In genomic region chr13:19586904-19587634, GRCh38 we compare ENCODE assay signal across 8 cellular contexts. TPM values are rescaled to one million over a fixed set of nuclear protein-coding genes. Genes with fewer than 3 reads are reported as not detected.
DNase-seq lines count a peak whose midpoint lies in the region; ATAC-seq, FAIRE-seq and TF ChIP-seq lines count a peak whose summit lies in the region.

No MANE protein-coding gene starts in this region.

- intact Hi-C loops in pancreas (cut with DNase I) = no loop called here

- H3K27ac Mint-ChIP-seq in CD4-positive, CD25-positive, alpha-beta regulatory T cell = peak overlapping the region; percentile 81 to 93 (median 91)
- H3K27ac Mint-ChIP-seq in T-helper 17 cell = peak overlapping the region; percentile 86
- H3K27ac Mint-ChIP-seq in osteocyte (ENCODE audit: unreplicated experiment) = no peak overlapping the region

- peak overlapping the region; percentile 76 to 85 (median 82) for H3K4me3 Mint-ChIP-seq in CD4-positive, CD25-positive, alpha-beta regulatory T cell
- H3K4me3 Mint-ChIP-seq in T-helper 17 cell (peak overlapping the region; percentile 86), osteocyte (ENCODE audit: unreplicated experiment) (no peak overlapping the region)

- H3K27me3 Mint-ChIP-seq in CD4-positive, CD25-positive, alpha-beta regulatory T cell = peaks cover 26% of the 10 kb centered on the region
- H3K27me3 Mint-ChIP-seq in T-helper 17 cell (no peaks in the 10 kb centered on the region), osteocyte (ENCODE audit: unreplicated experiment) (peaks cover 3% of the 10 kb centered on the region)

- H3K4me1 Mint-ChIP-seq in CD4-positive, CD25-positive, alpha-beta regulatory T cell = peaks cover 11 to 26% (median 17%) of the 10 kb centered on the region in 4 donors
- H3K4me1 Mint-ChIP-seq in T-helper 17 cell = peaks cover 12% of the 10 kb centered on the region
- peaks cover 3% of the 10 kb centered on the region for H3K4me1 Mint-ChIP-seq in osteocyte (ENCODE audit: unreplicated experiment)

- peaks cover 0 to 12% (median 7%) of the 10 kb centered on the region in 7 donors for H3K9me3 Mint-ChIP-seq in CD4-positive, CD25-positive, alpha-beta regulatory T cell
- peaks cover 7% of the 10 kb centered on the region for H3K9me3 Mint-ChIP-seq in osteocyte (ENCODE audit: unreplicated experiment)

- H3K36me3 Mint-ChIP-seq in CD4-positive, CD25-positive, alpha-beta regulatory T cell = no peaks in the 10 kb centered on the region
- H3K36me3 Mint-ChIP-seq in T-helper 17 cell (ENCODE audit: low read depth) = no peaks in the 10 kb centered on the region
- no peaks in the 10 kb centered on the region for H3K36me3 Mint-ChIP-seq in osteocyte (ENCODE audit: unreplicated experiment)

- H3K4me3 ChIP-seq in CD4-positive, CD25-positive, alpha-beta regulatory T cell (ENCODE audit: low read depth, low read length) = peak overlapping the region; percentile 73
- H3K4me3 ChIP-seq in pancreas = no peak overlapping the region

- H3K27me3 ChIP-seq in CD4-positive, CD25-positive, alpha-beta regulatory T cell (ENCODE audit: control insufficient read depth, insufficient read depth, low read length) = peaks cover 4% of the 10 kb centered on the region
- H3K27me3 ChIP-seq in pancreas = no peaks in the 10 kb centered on the region

- FAIRE-seq in pancreas (lab: Jason Lieb, UNC) = no peak

- peak overlapping the region; percentile 74 for H3K27ac ChIP-seq in CD4-positive, CD25-positive, alpha-beta regulatory T cell (ENCODE audit: insufficient read depth, low read length, poor library complexity, severe bottlenecking)
- H3K27ac ChIP-seq in pancreas = no peak overlapping the region

- no peaks in the 10 kb centered on the region for H3K36me3 ChIP-seq in CD4-positive, CD25-positive, alpha-beta regulatory T cell (ENCODE audit: control insufficient read depth, insufficient read depth, low read length)
- H3K36me3 ChIP-seq in pancreas = no peaks in the 10 kb centered on the region

- WGBS in pancreas, 2 donors = 30 to 47% methylated on average over 17 of the region's 17 CpGs

- DNase-seq in CD4-positive, CD25-positive, alpha-beta regulatory T cell = peak; percentile 57 to 94 (median 74)
- DNase-seq in T-helper 17 cell (peak; percentile 49 to 62 (median 53)), amniotic epithelial cell (ENCODE audit: low read depth) (peak; percentile 78), pancreas (no peak), osteocyte (ENCODE audit: extremely low spot score, unreplicated experiment) (no peak), NCI-H1930 (lab: John Stamatoyannopoulos, UW) (no peak)

- peak; percentile 83 to 85 for ATAC-seq in CD4-positive, CD25-positive, alpha-beta regulatory T cell (ENCODE audit: low read depth in 2 of 2)
- ATAC-seq in GM19395 (IDR thresholded peaks at IDR 0.05; ENCODE audit: unreplicated experiment) = peak; percentile 85
- peak; percentile 74 for ATAC-seq in HG03457 (IDR thresholded peaks at IDR 0.05; ENCODE audit: unreplicated experiment)
- peak; percentile 87 for ATAC-seq in T-helper 17 cell
- ATAC-seq in pancreas = peak in 3 of 4 donors; percentile 69 to 78 (median 71)

- peaks cover 18% of the 10 kb centered on the region for H3K4me1 ChIP-seq in CD4-positive, CD25-positive, alpha-beta regulatory T cell (ENCODE audit: control insufficient read depth, insufficient read depth, low read length, poor library complexity, severe bottlenecking)
- H3K4me1 ChIP-seq in pancreas = no peaks in the 10 kb centered on the region

- TF ChIP-seq CTCF in pancreas (IDR thresholded peaks at IDR 0.05) (no peak), osteocyte (IDR thresholded peaks at IDR 0.05) (no peak)

- H3K9me3 ChIP-seq in CD4-positive, CD25-positive, alpha-beta regulatory T cell (ENCODE audit: control insufficient read depth in 2 of 2, low read length in 2 of 2) = peaks cover 0 to 3% of the 10 kb centered on the region in 2 experiments
- H3K9me3 ChIP-seq in T-helper 17 cell (ENCODE audit: control insufficient read depth, low read length, poor library complexity, severe bottlenecking) (no peaks in the 10 kb centered on the region), pancreas (no peaks in the 10 kb centered on the region)

RNA-seq across cellular contexts. Expression of gene TPTE2, which starts 25.7 kb away (rescaled TPM):
- not detected for total RNA-seq in CD4-positive, CD25-positive, alpha-beta regulatory T cell
- not detected for polyA plus RNA-seq in CD4-positive, CD25-positive, alpha-beta regulatory T cell
- total RNA-seq in T-helper 17 cell = under 1 TPM in 1 of 2 donors, not detected in 1; 0.22 TPM
- total RNA-seq in pancreas = not detected
- polyA plus RNA-seq in pancreas = not detected
- not detected in 2 replicates for total RNA-seq in osteocyte

RNA-seq across cellular contexts. Expression of gene MPHOSPH8, which starts 46.4 kb away (rescaled TPM):
- 74.2 TPM for total RNA-seq in CD4-positive, CD25-positive, alpha-beta regulatory T cell
- polyA plus RNA-seq in CD4-positive, CD25-positive, alpha-beta regulatory T cell = 10 to 100 TPM in 3 of 4 donors, 1 to 10 TPM in 1; 9.8 to 13.9 (median 12.5) TPM
- 10 to 100 TPM; 40.3 to 56.5 TPM for total RNA-seq in T-helper 17 cell
- 10 to 100 TPM; 12.4 to 22.1 (median 14.8) TPM for total RNA-seq in pancreas
- polyA plus RNA-seq in pancreas = 10 to 100 TPM; 24.8 to 26.3 TPM
- 32.2 and 32.7 TPM in 2 replicates for total RNA-seq in osteocyte

Comparison
In these comparisons a context has a peak if more than half of its experiments do, and no peak if none do; other contexts are left out.
1. DNase-seq: peak in CD4-positive, CD25-positive, alpha-beta regulatory T cell (3 of 3), T-helper 17 cell (3 of 3) and amniotic epithelial cell (single experiment); none in pancreas (0 of 6), osteocyte (single experiment) and NCI-H1930 (0 of 2).
2. Peak in every context shown above with its lines, with median percentiles within 50 percentile points of each other: ATAC-seq.